Comparison of ENCODE assay signal across 10 cellular contexts in genomic region chr9:106648799-106649198, GRCh38.
DNase-seq lines count a peak whose midpoint lies in the region; TF ChIP-seq lines count a peak whose summit lies in the region.
"Had no signal": no experiment of that assay in that cellular context is flagged by ENCODE, and none has a peak within 500 bp of the region (broad histone marks: within the 10 kb centered on the region; RNA-seq: fewer than 3 reads in every experiment).

No MANE protein-coding gene starts in this region.

- WGBS in prostate gland = 32% methylated on average over 2 of the region's 2 CpGs

- no peak overlapping the region for H3K4me3 ChIP-seq in epithelial cell of proximal tubule (ENCODE audit: low read depth, low read length)
- H3K4me3 ChIP-seq in prostate gland = no peak overlapping the region

- DNase-seq in DMS53 (lab: John Stamatoyannopoulos, UW) (peak; percentile 35), DMS53 treated with DMSO at 0.1 percent for 48 hours (lab: John Stamatoyannopoulos, UW; ENCODE audit: unreplicated experiment) (no peak), NCI-H69 (lab: John Stamatoyannopoulos, UW) (peak; percentile 55), epithelial cell of proximal tubule (ENCODE audit: low read depth) (no peak), prostate gland (ENCODE audit: low spot score) (no peak), NCI-H1092 (lab: John Stamatoyannopoulos, UW) (no peak), SKM-1 (lab: John Stamatoyannopoulos, UW; ENCODE audit: unreplicated experiment) (no peak)
- no peak for DNase-seq in NK-92 treated with Interleukin-12 subunit alpha and Interleukin-12 subunit beta, amount 100 ng/mL, for 24 hours (lab: John Stamatoyannopoulos, UW)
- DNase-seq: activated naive CD8-positive, alpha-beta T cell treated with anti-CD3 and anti-CD28 coated beads, Interleukin-2, amount 50 U/mL, for 24 hours; nephron progenitor cell had no signal

- intact Hi-C loops in prostate gland (cut with DNase I) = loop anchor here (10.0 kb wide), 1 partner anchor 56 kb away; no protein-coding TSS in a partner anchor

- TF ChIP-seq POLR2A in prostate gland (IDR thresholded peaks at IDR 0.05) = no peak

- H3K4me1 ChIP-seq in prostate gland (replicated peaks) = no peaks in the 10 kb centered on the region

- H3K36me3 ChIP-seq in prostate gland = no peaks in the 10 kb centered on the region

- H3K9me3 ChIP-seq in prostate gland = no peaks in the 10 kb centered on the region

- peak; percentile 58 for TF ChIP-seq CTCF in epithelial cell of proximal tubule (conservative IDR thresholded peaks at IDR 0.05; ENCODE audit: low read depth, low read length)
- peak in 3 of 4 experiments; percentile 13 to 43 (median 18) for TF ChIP-seq CTCF in prostate gland (IDR thresholded peaks at IDR 0.05)

- no peaks in the 10 kb centered on the region for H3K27me3 ChIP-seq in prostate gland (replicated peaks; ENCODE audit: insufficient read depth)

- H3K27ac ChIP-seq in prostate gland = no peak overlapping the region

Comparison
In these comparisons a context has a peak if more than half of its experiments do, and no peak if none do; other contexts are left out.
1. DNase-seq: peak in DMS53 (single experiment) and NCI-H69 (single experiment); none in DMS53 treated with DMSO at 0.1 percent for 48 hours (single experiment), epithelial cell of proximal tubule (single experiment), prostate gland (single experiment), NK-92 treated with Interleukin-12 subunit alpha and Interleukin-12 subunit beta, amount 100 ng/mL, for 24 hours (single experiment), NCI-H1092 (single experiment) and SKM-1 (single experiment).